In genomic region chr7:131110294-131111080, GRCh38 we compare ENCODE assay signal across 7 cellular contexts.
DNase-seq lines count a peak whose midpoint lies in the region; ATAC-seq and TF ChIP-seq lines count a peak whose summit lies in the region.

No MANE protein-coding gene starts in this region.

- H3K4me1 ChIP-seq in MM.1S (ENCODE audit: low read length) (peaks cover 30% of the 10 kb centered on the region), right lobe of liver (peaks cover 0 to 30% (median 3%) of the 10 kb centered on the region in 4 donors), thoracic aorta (ENCODE audit: control insufficient read depth in 1 of 2, low read depth in 2 of 2) (peaks cover 5 to 17% of the 10 kb centered on the region in 2 donors)

- ATAC-seq in right lobe of liver, result peak in 3 of 4 donors; percentile 0 to 1 (median 0)
- ATAC-seq in thoracic aorta (ENCODE audit: insufficient number of reproducible peaks, low FRiP score, low read depth), result no peak

- H3K4me2 ChIP-seq in MM.1S (ENCODE audit: low read depth, low read length), result peak overlapping the region; percentile 97

- peak overlapping the region; percentile 93 for H3K9ac ChIP-seq in MM.1S (ENCODE audit: low read length)

- H2AFZ ChIP-seq in MM.1S (ENCODE audit: low read length), result peak overlapping the region; percentile 36

- no peaks in the 10 kb centered on the region for H4K20me1 ChIP-seq in MM.1S (ENCODE audit: insufficient read depth, low read length)

- no peak for TF ChIP-seq POLR2A in right lobe of liver (IDR thresholded peaks at IDR 0.05)

- DNase-seq in ELR (ENCODE audit: low read depth) (peak; percentile 63), MM.1S (peak; percentile 40), cardiac fibroblast (ENCODE audit: low read depth in 2 of 2) (peak; percentile 63 to 76), right lobe of liver (peak in 1 of 3 donors; percentile 49), thoracic aorta (ENCODE audit: low spot score) (no peak), NCI-H2029 (lab: John Stamatoyannopoulos, UW) (no peak), NCI-H226 (no peak)

- H3K79me2 ChIP-seq in MM.1S (ENCODE audit: low read length), result peaks cover 43% of the 10 kb centered on the region

- H3K4me3 ChIP-seq in MM.1S (ENCODE audit: low read length) (peak overlapping the region; percentile 94), cardiac fibroblast (replicated peaks in 1 of 2; ENCODE audit: low read depth in 2 of 2, low read length in 2 of 2) (peak overlapping the region; percentile 65 to 71), right lobe of liver (peak overlapping the region; percentile 62 to 95 (median 63)), thoracic aorta (peak overlapping the region; percentile 97)

- H3K9me2 ChIP-seq in MM.1S (replicated peaks; ENCODE audit: insufficient read depth, low read length), result no peaks in the 10 kb centered on the region

- intact Hi-C loops in right lobe of liver (cut with DNase I), result no loop called here

- peaks cover 32% of the 10 kb centered on the region for H3F3A ChIP-seq in MM.1S (ENCODE audit: insufficient read depth, low read length)

- H3K9me3 ChIP-seq in MM.1S (replicated peaks; ENCODE audit: insufficient read depth, low read length), result no peaks in the 10 kb centered on the region
- H3K9me3 ChIP-seq in right lobe of liver, result no peaks in the 10 kb centered on the region
- H3K9me3 ChIP-seq in thoracic aorta, result no peaks in the 10 kb centered on the region

- H3K27ac ChIP-seq in MM.1S (ENCODE audit: low read length) (peak overlapping the region; percentile 92), right lobe of liver (peak overlapping the region; percentile 99 to 100 (median 99)), thoracic aorta (peak overlapping the region; percentile 99 to 100)

- WGBS in right lobe of liver (ENCODE audit: insufficient coverage, low coverage, low lambda C conversion rate, missing lambda C conversion rate), result 11% methylated on average over 10 of the region's 12 CpGs

- TF ChIP-seq CTCF in MM.1S (IDR thresholded peaks at IDR 0.05; ENCODE audit: low read length) (no peak), cardiac fibroblast (IDR thresholded peaks at IDR 0.05; ENCODE audit: low read depth, low read length) (no peak), right lobe of liver (IDR thresholded peaks at IDR 0.05) (no peak), thoracic aorta (IDR thresholded peaks at IDR 0.05) (no peak)

- H3K27me3 ChIP-seq in MM.1S (replicated peaks; ENCODE audit: insufficient read depth, low read length) (no peaks in the 10 kb centered on the region), right lobe of liver (no peaks in the 10 kb centered on the region), thoracic aorta (replicated peaks; ENCODE audit: insufficient read depth) (no peaks in the 10 kb centered on the region)

- H3K36me3 ChIP-seq in MM.1S (replicated peaks; ENCODE audit: insufficient read depth, low read length) (no peaks in the 10 kb centered on the region), right lobe of liver (no peaks in the 10 kb centered on the region), thoracic aorta (no peaks in the 10 kb centered on the region)

Comparison
In these comparisons a context has a peak if more than half of its experiments do, and no peak if none do; other contexts are left out.
1. DNase-seq: peak in ELR (single experiment), MM.1S (single experiment) and cardiac fibroblast (2 of 2); none in thoracic aorta (single experiment), NCI-H2029 (single experiment) and NCI-H226 (single experiment).
2. Peak in every context shown above with its lines, with median percentiles within 50 percentile points of each other: H3K27ac ChIP-seq and H3K4me3 ChIP-seq.